8 cellular contexts compared by ENCODE assay signal in genomic region chr14:90758028-90758889, GRCh38. TPM values are rescaled to one million over a fixed set of nuclear protein-coding genes. Genes with fewer than 3 reads are reported as not detected.
DNase-seq lines count a peak whose midpoint lies in the region; ATAC-seq lines count a peak whose summit lies in the region.

No MANE protein-coding gene starts in this region.

- H3K27ac ChIP-seq in iPS-20b (ENCODE audit: low read length) (no peak overlapping the region), skin epidermis (peak overlapping the region; percentile 26 to 92 (median 81))

- ATAC-seq in GM18519 (IDR thresholded peaks at IDR 0.05; ENCODE audit: low FRiP score, unreplicated experiment) (peak; percentile 65), HG03045 (IDR thresholded peaks at IDR 0.05; ENCODE audit: unreplicated experiment) (peak; percentile 90)

- DNase-seq in A172 (ENCODE audit: low spot score) = peak; percentile 84
- peak; percentile 60 for DNase-seq in NCI-H2081 treated with DMSO at 0.1 percent for 48 hours (lab: John Stamatoyannopoulos, UW)
- DNase-seq in UCSD-AML1 (lab: John Stamatoyannopoulos, UW; ENCODE audit: unreplicated experiment) = peak; percentile 95
- DNase-seq in brain pericyte (ENCODE audit: low read depth, low spot score) = peak; percentile 67

- H3K36me3 ChIP-seq in iPS-20b (ENCODE audit: insufficient read depth, low read depth, low read length) = no peaks in the 10 kb centered on the region

- peak overlapping the region; percentile 79; the same call in 1 of the 2 replicates for H3K9ac ChIP-seq in iPS-20b (ENCODE audit: low read depth, low read length)

- peaks cover 10% of the 10 kb centered on the region for H3K27me3 ChIP-seq in iPS-20b (ENCODE audit: insufficient read depth, low read length)

- 0 out of 2 replicates have a peak, but pooled peaks cover 2% of the 10 kb centered on the region for H3K9me3 ChIP-seq in iPS-20b (ENCODE audit: insufficient read depth, low read depth, low read length)

- peak overlapping the region; percentile 70 for H3K4me3 ChIP-seq in iPS-20b (ENCODE audit: low read length)
- peak overlapping the region; percentile 36 to 47 (median 39) for H3K4me3 ChIP-seq in skin epidermis

- peaks cover 9% of the 10 kb centered on the region; the same call in 1 of the 2 replicates for H3K4me1 ChIP-seq in iPS-20b (ENCODE audit: insufficient read depth, low read length)

RNA-seq across cellular contexts. Expression of gene TTC7B, which starts 58.0 kb away (rescaled TPM):
- total RNA-seq in A172 (2014; rRNA removed; shearing (Covaris generic)) = 40.2 and 49.0 TPM in 2 replicates
